ENCODE assay signal across 21 cellular contexts in genomic region chr1:110975265-110975664, GRCh38. TPM values are rescaled to one million over a fixed set of nuclear protein-coding genes. Genes with fewer than 3 reads are reported as not detected.
DNase-seq lines count a peak whose midpoint lies in the region; ATAC-seq, FAIRE-seq and TF ChIP-seq lines count a peak whose summit lies in the region.
"Had no signal": no experiment of that assay in that cellular context is flagged by ENCODE, and none has a peak within 500 bp of the region (broad histone marks: within the 10 kb centered on the region; RNA-seq: fewer than 3 reads in every experiment).

No MANE protein-coding gene starts in this region.

- H3K18ac ChIP-seq in mesenchymal stem cell (ENCODE audit: low read depth in 1 of 2, low read length in 2 of 2) = no peak overlapping the region

- H2AFZ ChIP-seq in K562 (ENCODE audit: low read depth, low read length) = no peak overlapping the region
- no peak overlapping the region for H2AFZ ChIP-seq in mesenchymal stem cell (ENCODE audit: low read depth, low read length)
- H2AFZ ChIP-seq: GM23248 had no signal

- H3K9ac ChIP-seq in K562 (ENCODE audit: insufficient read depth in 1 of 2, low read depth in 2 of 2, low read length in 2 of 2) (no peak overlapping the region), mesenchymal stem cell (ENCODE audit: low read length) (no peak overlapping the region)
- H3K9ac ChIP-seq: BLaER1, GM23248 had no signal

- H3K9me3 ChIP-seq in HEK293 (ENCODE audit: control insufficient read depth, insufficient read depth, low read depth, low read length) = no peaks in the 10 kb centered on the region
- H3K9me3 ChIP-seq in K562 (replicated peaks; ENCODE audit: control insufficient read depth, insufficient read depth, low read depth, low read length) = no peaks in the 10 kb centered on the region
- no peaks in the 10 kb centered on the region for H3K9me3 ChIP-seq in small intestine (ENCODE audit: control insufficient read depth, low read depth)
- peaks cover 8% of the 10 kb centered on the region for H3K9me3 ChIP-seq in mesenchymal stem cell (ENCODE audit: control insufficient read depth, low read length)
- H3K9me3 ChIP-seq in breast epithelium = peaks cover 11 to 34% of the 10 kb centered on the region in 2 donors
- H3K9me3 ChIP-seq: Caco-2 had no signal

- TF ChIP-seq CTCF in HEK293 (tag by site-specific recombination; IDR thresholded peaks at IDR 0.05) = no peak
- no peak for TF ChIP-seq CTCF in K562 (IDR thresholded peaks at IDR 0.05 in 2 of 3, conservative IDR thresholded peaks at IDR 0.05 in 1 of 3; ENCODE audit: insufficient read depth in 2 of 3, low read depth in 1 of 3, low read length in 3 of 3)
- TF ChIP-seq CTCF in breast epithelium (IDR thresholded peaks at IDR 0.05) = no peak

- H3K9me1 ChIP-seq in K562 (ENCODE audit: control insufficient read depth, insufficient read depth, low read length) = no peaks in the 10 kb centered on the region

- H2BK5ac ChIP-seq in mesenchymal stem cell (ENCODE audit: low read depth, low read length, poor library complexity, severe bottlenecking) = no peak overlapping the region

- CTCF ChIA-PET in HEK293 (lab: Yijun Ruan, JAX) (no interaction called here), K562 (lab: Yijun Ruan, JAX; ENCODE audit: low intra/inter-chr PET ratio) (interaction anchor here (0.7 kb wide), 1 partner anchor 57 kb away, joined by 4 read pairs; no protein-coding TSS in a partner anchor)

- H3K79me2 ChIP-seq in K562 (ENCODE audit: control insufficient read depth, insufficient read depth, low read length) = no peaks in the 10 kb centered on the region

- H3K27ac ChIP-seq in HEK293 (ENCODE audit: extremely low read depth, low read depth, low read length) (no peak overlapping the region), K562 (ENCODE audit: extremely low read depth, low read depth, low read length) (no peak overlapping the region), small intestine (ENCODE audit: low read depth in 1 of 2, low read length in 1 of 2) (no peak overlapping the region), mesenchymal stem cell (ENCODE audit: low read length, poor library complexity, severe bottlenecking) (no peak overlapping the region), breast epithelium (no peak overlapping the region)
- H3K27ac ChIP-seq: BLaER1, C4-2B, GM23248 had no signal

- H3K4me3 ChIP-seq in HEK293 (ENCODE audit: low read depth, low read length) = no peak overlapping the region
- no peak overlapping the region for H3K4me3 ChIP-seq in K562
- no peak overlapping the region for H3K4me3 ChIP-seq in small intestine (ENCODE audit: low read depth in 1 of 2, low read length in 2 of 2)
- H3K4me3 ChIP-seq in mesenchymal stem cell (ENCODE audit: insufficient read depth in 1 of 2, low read depth in 1 of 2, low read length in 2 of 2) = no peak overlapping the region
- H3K4me3 ChIP-seq in breast epithelium = no peak overlapping the region
- H3K4me3 ChIP-seq: BLaER1, GM23248 had no signal

- no peak overlapping the region for H2BK12ac ChIP-seq in mesenchymal stem cell (ENCODE audit: low read length in 2 of 2)

- H3K27me3 ChIP-seq in K562 (ENCODE audit: control insufficient read depth in 2 of 2, insufficient read depth in 2 of 2, low read length in 2 of 2) (no peaks in the 10 kb centered on the region), small intestine (ENCODE audit: control insufficient read depth in 2 of 2, insufficient read depth in 2 of 2, low read length in 2 of 2) (peaks cover 0 to 5% of the 10 kb centered on the region in 2 donors), mesenchymal stem cell (ENCODE audit: control insufficient read depth in 1 of 2, insufficient read depth in 1 of 2, low read length in 2 of 2) (no peaks in the 10 kb centered on the region), breast epithelium (no peaks in the 10 kb centered on the region)
- H3K27me3 ChIP-seq: BLaER1 had no signal

- no peaks in the 10 kb centered on the region for H3K79me1 ChIP-seq in mesenchymal stem cell (replicated peaks; ENCODE audit: low read length, poor library complexity, severe bottlenecking)

- WGBS in K562 (ENCODE audit: insufficient coverage, low coverage, missing lambda C conversion rate) = 0% methylated on average over 1 of the region's 1 CpG
- 36 to 62% (median 45%) methylated on average over 1 of the region's 1 CpG for WGBS in small intestine, 3 donors
- WGBS in mesenchymal stem cell = no CpG with 5 or more reads among the region's 1 CpG

- no peak overlapping the region for H2BK120ac ChIP-seq in mesenchymal stem cell (ENCODE audit: low read depth, low read length)

- H3K36me3 ChIP-seq in HEK293 (ENCODE audit: control insufficient read depth in 2 of 2, insufficient read depth in 1 of 2, low read length in 2 of 2) (no peaks in the 10 kb centered on the region), K562 (ENCODE audit: control insufficient read depth, insufficient read depth, low read length) (no peaks in the 10 kb centered on the region), small intestine (ENCODE audit: control insufficient read depth in 2 of 2, insufficient read depth in 2 of 2, low read length in 2 of 2) (no peaks in the 10 kb centered on the region), mesenchymal stem cell (ENCODE audit: control insufficient read depth in 1 of 2, insufficient read depth in 2 of 2, low read depth in 1 of 2, low read length in 2 of 2) (no peaks in the 10 kb centered on the region), breast epithelium (no peaks in the 10 kb centered on the region)
- H3K36me3 ChIP-seq: BLaER1 had no signal

- ATAC-seq in K562 (no peak), GM19328 (IDR thresholded peaks at IDR 0.05; ENCODE audit: unreplicated experiment) (no peak)
- ATAC-seq: CD8-positive, alpha-beta T cell had no signal

- no peaks in the 10 kb centered on the region for H3K4me1 ChIP-seq in HEK293 (ENCODE audit: control insufficient read depth, insufficient read depth, low read length)
- H3K4me1 ChIP-seq in K562 (replicated peaks in 1 of 2; ENCODE audit: control insufficient read depth in 2 of 2, insufficient read depth in 2 of 2, low read length in 2 of 2) = no peaks in the 10 kb centered on the region
- H3K4me1 ChIP-seq in small intestine (ENCODE audit: control insufficient read depth in 2 of 2, insufficient read depth in 1 of 2, low read depth in 1 of 2, low read length in 1 of 2) = no peaks in the 10 kb centered on the region
- no peaks in the 10 kb centered on the region for H3K4me1 ChIP-seq in mesenchymal stem cell (ENCODE audit: control insufficient read depth, insufficient read depth, low read depth, low read length)
- H3K4me1 ChIP-seq in breast epithelium = no peaks in the 10 kb centered on the region
- H3K4me1 ChIP-seq: BLaER1, Caco-2 had no signal

- H2AK5ac ChIP-seq in mesenchymal stem cell (ENCODE audit: low read length, severe bottlenecking) = no peak overlapping the region

- POLR2A ChIA-PET in HEK293 (lab: Yijun Ruan, JAX) = no interaction called here
- POLR2A ChIA-PET in K562 (lab: Yijun Ruan, JAX) = interaction anchor here (0.6 to 2.3 kb wide), 3 partner anchors 11 to 421 kb away, joined by 3 to 15 read pairs (median 3); partner anchors contain the start of gene LRIF1

- no peak overlapping the region for H3K14ac ChIP-seq in mesenchymal stem cell (ENCODE audit: low read length in 2 of 2)

- no peak overlapping the region for H3K23ac ChIP-seq in mesenchymal stem cell (ENCODE audit: low read length in 2 of 2)

- H3K4me2 ChIP-seq in K562 (ENCODE audit: insufficient read depth, low read length) (no peak overlapping the region), mesenchymal stem cell (ENCODE audit: low read length, poor library complexity, severe bottlenecking) (no peak overlapping the region)
- H3K4me2 ChIP-seq: BLaER1 had no signal

- in situ Hi-C loops in K562 (cut with MboI) = no loop called here

- intact Hi-C loops in K562 (cut with micrococcal nuclease) = no loop called here
- intact Hi-C loops in breast epithelium (cut with DNase I; ENCODE audit: low total_unique reads) = no loop called here

- DNase-seq in K562 (ENCODE audit: extremely low read depth in 1 of 4, low spot score in 3 of 4) = no peak
- DNase-seq in small intestine = no peak
- no peak for DNase-seq in mesenchymal stem cell
- no peak for DNase-seq in breast epithelium (ENCODE audit: low spot score in 2 of 2)
- DNase-seq: Caco-2; CD4-positive, CD25-positive, alpha-beta regulatory T cell; CD8-positive, alpha-beta T cell; DMS153; DMS79; EL; GF-D8; GM23248; H7; HCEC 1CT had no signal

- no peak overlapping the region for H4K8ac ChIP-seq in mesenchymal stem cell (ENCODE audit: low read length)

- H3K4ac ChIP-seq in mesenchymal stem cell (ENCODE audit: low read depth in 1 of 2, low read length in 2 of 2) = no peak overlapping the region

- no peak for TF ChIP-seq EP300 in K562 (IDR thresholded peaks at IDR 0.05; ENCODE audit: low read length)

- BruUV-seq in K562 (replicated peaks; lab: Mats Ljungman, UMichigan) = no TSS peak

- FAIRE-seq in K562 (lab: Jason Lieb, UNC) = no peak
- FAIRE-seq in small intestine (lab: Jason Lieb, UNC) = peak; percentile 49
- FAIRE-seq: GM12891, GM18507, H1 had no signal

- H4K20me1 ChIP-seq in K562 (replicated peaks; ENCODE audit: control insufficient read depth, insufficient read depth, low read length) = no peaks in the 10 kb centered on the region
- H4K20me1 ChIP-seq: BLaER1 had no signal

- no peak overlapping the region for H4K91ac ChIP-seq in mesenchymal stem cell (ENCODE audit: low read length)

- no peak for TF ChIP-seq RAD21 in K562 (CRISPR knock-in tag; conservative IDR thresholded peaks at IDR 0.05 in 1 of 2, IDR thresholded peaks at IDR 0.05 in 1 of 2)

- no peak overlapping the region for H2BK15ac ChIP-seq in mesenchymal stem cell (ENCODE audit: low read depth, poor library complexity, severe bottlenecking)

- TF ChIP-seq POLR2A in K562 (conservative IDR thresholded peaks at IDR 0.05) = no peak
- TF ChIP-seq POLR2A in breast epithelium (IDR thresholded peaks at IDR 0.05) = no peak

RNA-seq across cellular contexts. Expression of gene LRIF1, which starts 11.5 kb away (rescaled TPM):
- total RNA-seq in K562 (2011; cell fraction: chromatin; rRNA removed; ENCODE audit: low replicate concordance) = 18.8 and 70.7 TPM in 2 replicates
- 14.5 and 16.8 TPM in 2 replicates for total RNA-seq in K562 (2011; cell fraction: nucleolus; rRNA removed)
- total RNA-seq in K562 (2011; cell fraction: nucleoplasm; rRNA removed) = 30.1 and 35.5 TPM in 2 replicates
- 35.6 and 40.2 TPM in 2 replicates for total RNA-seq in K562 (2014; rRNA removed)
- 84.4 and 94.1 TPM in 2 replicates for total RNA-seq in K562 (2014; rRNA removed; fragmentation: Illumina TruSeq; extraction: Trizol)
- total RNA-seq in K562 (2015; rRNA removed; fragmentation: Illumina TruSeq; extraction: Trizol) = 82.8 and 88.8 TPM in 2 replicates
- 50.0 and 52.2 TPM in 2 replicates for total RNA-seq in K562 (2021)
- 46.8 and 48.6 TPM in 2 replicates for polyA plus RNA-seq in K562 (2011; rRNA removed)
- polyA plus RNA-seq in K562 (2011; cell fraction: cytosol; rRNA removed) = 11.8 and 19.3 TPM in 2 replicates
- 22.3 and 27.1 TPM in 2 replicates for polyA plus RNA-seq in K562 (2011; cell fraction: nucleus; rRNA removed)
- 50.9 and 53.6 TPM in 2 replicates for polyA plus RNA-seq in K562 (2012)
- 67.2 and 74.1 TPM in 2 replicates for polyA plus RNA-seq in K562 (2014; fragmentation: Illumina TruSeq; extraction: Trizol)
- 10 to 100 TPM; 79.7 to 86.1 TPM for polyA plus RNA-seq in K562 (2014; fragmentation: Nextera tagmentation; extraction: Ambion mirVana)
- 39.9 and 45.7 TPM in 2 replicates for polyA plus RNA-seq in K562 (2014; rRNA removed)
- 45.8 and 57.1 TPM in 2 replicates for polyA minus RNA-seq in K562 (2011; rRNA and poly(A)+ RNA removed)
- 32.4 and 36.3 TPM in 2 replicates for polyA minus RNA-seq in K562 (2011; cell fraction: cytosol; rRNA and poly(A)+ RNA removed)
- 25.7 and 44.2 TPM in 2 replicates for polyA minus RNA-seq in K562 (2011; cell fraction: nucleus; rRNA and poly(A)+ RNA removed)
- 1 to 10 TPM; 7.3 to 9.6 (median 8.5) TPM for polyA plus RNA-seq in small intestine
- 13.3 TPM for polyA plus RNA-seq in mesenchymal stem cell (2013, experiment 1 of 2)
- polyA plus RNA-seq in mesenchymal stem cell (2013, experiment 2 of 2) = 13.4 TPM
- 10 to 100 TPM in 1 of 3 donors, 1 to 10 TPM in 2; 9.5 to 17.0 (median 9.8) TPM for total RNA-seq in breast epithelium

Comparison
In these comparisons a context has a peak if more than half of its experiments do, and no peak if none do; other contexts are left out.
1. Of the 44 proteins assayed by ChIP-seq in both K562 and HEK293: peak only in K562: TRIM28; only in HEK293: ZNF133; in both: none; in neither: 42.